In the genomic region with DNA sequence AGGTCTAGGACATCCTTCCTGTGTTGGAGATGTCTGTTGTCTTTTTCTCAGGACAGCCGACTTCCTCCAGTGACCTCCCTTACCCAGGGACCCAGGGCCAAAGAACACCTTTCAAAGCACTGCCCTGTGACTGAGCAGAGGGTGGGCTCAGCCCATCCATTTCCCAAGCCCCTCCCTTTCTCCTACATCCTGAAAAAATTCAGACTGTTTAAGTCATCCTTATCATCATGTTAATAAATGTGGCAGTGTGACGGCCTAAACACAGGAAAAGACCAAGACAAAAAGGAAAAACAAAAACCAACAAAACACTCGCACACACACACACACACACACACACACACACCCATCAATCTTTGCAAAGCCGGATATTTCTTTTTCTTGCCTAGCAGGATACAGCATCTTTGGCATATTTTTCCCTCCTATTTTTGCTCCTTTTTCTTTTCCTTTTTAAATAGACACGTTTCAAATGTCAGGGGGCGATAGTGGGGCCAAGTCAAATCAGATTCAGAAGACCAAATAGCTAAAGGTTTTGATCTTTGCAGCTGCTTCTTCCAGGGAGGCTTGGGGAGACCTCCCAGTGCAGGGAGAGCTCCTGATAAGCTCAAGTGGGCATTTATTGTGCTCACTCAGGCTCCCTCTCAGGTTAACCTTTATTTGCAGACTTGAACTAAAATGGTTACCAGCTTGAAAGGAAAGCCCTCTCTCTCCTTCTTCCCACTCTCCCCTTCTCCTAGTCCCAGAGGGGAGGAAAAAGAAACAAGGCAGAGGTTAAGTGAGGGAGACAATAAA, we compare ENCODE assay signal across 1 cellular context.
TF ChIP-seq lines count a peak whose summit lies in the region.

No MANE protein-coding gene starts in this region.

TF ChIP-seq in HepG2, 621 proteins besides CTCF, POLR2A, EP300 and RAD21 (continued from another document):
- TF ChIP-seq ZFP37 (CRISPR knock-in tag; IDR thresholded peaks at IDR 0.05; ENCODE audit: borderline replicate concordance) (no peak), ASH2L (IDR thresholded peaks at IDR 0.05; ENCODE audit: insufficient read length, low read depth, low read length) (no peak), SNAPC2 (CRISPR knock-in tag; IDR thresholded peaks at IDR 0.05) (no peak)
